In genomic region chr9:116275418-116276295, GRCh38 we compare ENCODE assay signal across 21 cellular contexts.
A peak's percentile ranks its signal among the peaks of the same experiment; 100 is the strongest.
DNase-seq lines count a peak whose midpoint lies in the region; FAIRE-seq and TF ChIP-seq lines count a peak whose summit lies in the region.
"Had no signal": no experiment of that assay in that cellular context is flagged by ENCODE, and none has a peak within 500 bp of the region (broad histone marks: within the 10 kb centered on the region; RNA-seq: fewer than 3 reads in every experiment).

No MANE protein-coding gene starts in this region.

- peak; percentile 5 for FAIRE-seq in astrocyte (lab: Jason Lieb, UNC)

- H3K9me3 ChIP-seq in astrocyte (ENCODE audit: insufficient read depth, low read depth, low read length) = no peaks in the 10 kb centered on the region
- H3K9me3 ChIP-seq: Caco-2, MG63, ovary had no signal

- H3K27me3 Mint-ChIP-seq in HFFc6 (ENCODE audit: insufficient read depth) = no peaks in the 10 kb centered on the region
- H3K27me3 Mint-ChIP-seq in astrocyte (ENCODE audit: low read depth, unreplicated experiment) = no peaks in the 10 kb centered on the region

- peak overlapping the region; percentile 54 for H3K4me2 ChIP-seq in astrocyte (ENCODE audit: low read length)

- peaks cover 34% of the 10 kb centered on the region for H3K4me1 Mint-ChIP-seq in HFFc6 (ENCODE audit: low read depth)
- H3K4me1 Mint-ChIP-seq in astrocyte (ENCODE audit: low read depth, unreplicated experiment) = peaks cover 88% of the 10 kb centered on the region
- H3K4me1 Mint-ChIP-seq: activated naive CD4-positive, alpha-beta T cell treated with anti-CD3 and anti-CD28 coated beads, Interleukin-2, amount 10 ng/mL, durations not matched to agents 7 days and 5 days had no signal

- H3K4me3 ChIP-seq in astrocyte (ENCODE audit: insufficient read depth, low read depth, low read length) = no peak overlapping the region
- H3K4me3 ChIP-seq: cardiac muscle cell, MG63, ovary had no signal

- no peaks in the 10 kb centered on the region for H3K36me3 ChIP-seq in astrocyte (ENCODE audit: insufficient read depth, low read length)
- H3K36me3 ChIP-seq: cardiac muscle cell, MG63, ovary had no signal

- no peak overlapping the region for H2AFZ ChIP-seq in astrocyte (ENCODE audit: low read depth, low read length)

- H3K4me3 Mint-ChIP-seq in HFFc6 (no peak overlapping the region), astrocyte (ENCODE audit: unreplicated experiment) (no peak overlapping the region)
- H3K4me3 Mint-ChIP-seq: activated naive CD4-positive, alpha-beta T cell treated with anti-CD3 and anti-CD28 coated beads, Interleukin-2, amount 10 ng/mL, durations not matched to agents 7 days and 5 days; T-helper 1 cell treated with Interleukin-12 subunit alpha and Interleukin-12 subunit beta and Interleukin-4 antibody, amounts not matched to agents 30 μg/mL and 1 μg/mL, for 36 hours had no signal

- H4K20me1 ChIP-seq in astrocyte (ENCODE audit: insufficient read depth, low read length) = no peaks in the 10 kb centered on the region

- H3K27ac ChIP-seq in astrocyte (ENCODE audit: low read depth, low read length) (peak overlapping the region; percentile 82), substantia nigra (ENCODE audit: low read depth, low read length, poor library complexity, severe bottlenecking) (no peak overlapping the region)
- H3K27ac ChIP-seq: cardiac muscle cell, ovary had no signal

- peaks cover 73% of the 10 kb centered on the region for H3K4me1 ChIP-seq in astrocyte (ENCODE audit: insufficient read depth, low read length)
- H3K4me1 ChIP-seq: Caco-2 had no signal

- peak; percentile 29 for DNase-seq in A172 (ENCODE audit: low spot score)
- peak; percentile 6 for DNase-seq in HFFc6
- peak; percentile 83 for DNase-seq in astrocyte (ENCODE audit: low read depth)
- peak; percentile 43 for DNase-seq in kidney glomerular epithelial cell (lab: John Stamatoyannopoulos, UW)
- no peak for DNase-seq in DMS 273 (lab: John Stamatoyannopoulos, UW; ENCODE audit: unreplicated experiment)
- no peak for DNase-seq in activated CD4-positive, alpha-beta T cell treated with anti-CD3 and anti-CD28 coated beads, Interleukin-2, amount 50 U/mL, for 48 hours
- no peak for DNase-seq in substantia nigra (lab: John Stamatoyannopoulos, UW)
- DNase-seq in putamen (ENCODE audit: low spot score) = no peak
- DNase-seq: activated CD4-positive, alpha-beta T cell treated with anti-CD3 and anti-CD28 coated beads for 1 hour; activated CD8-positive, alpha-beta memory T cell treated with anti-CD3 and anti-CD28 coated beads, Interleukin-2, amount 50 U/mL, for 48 hours; activated naive CD4-positive, alpha-beta T cell treated with anti-CD3 and anti-CD28 coated beads, Interleukin-2, amount 10 ng/mL, durations not matched to agents 7 days and 5 days; Caco-2; effector memory CD4-positive, alpha-beta T cell; foreskin melanocyte; MG63; NCI-H2029 treated with DMSO at 0.1 percent for 48 hours; NCI-H748 treated with DMSO at 0.1 percent for 48 hours; ovary; stimulated activated CD4-positive, alpha-beta T cell treated with anti-CD3 and anti-CD28 coated beads, Interleukin-12 subunit alpha, Interleukin-12 subunit beta, amount 100 ng/mL, for 4 hours had no signal

- no peak overlapping the region for H3K27ac Mint-ChIP-seq in HFFc6
- H3K27ac Mint-ChIP-seq in astrocyte (ENCODE audit: unreplicated experiment) = peak overlapping the region; percentile 92
- H3K27ac Mint-ChIP-seq: activated naive CD4-positive, alpha-beta T cell treated with anti-CD3 and anti-CD28 coated beads, Interleukin-2, amount 10 ng/mL, durations not matched to agents 7 days and 5 days; T-helper 1 cell treated with Interleukin-12 subunit alpha and Interleukin-12 subunit beta and Interleukin-4 antibody, amounts not matched to agents 30 μg/mL and 1 μg/mL, for 36 hours had no signal

- TF ChIP-seq CTCF in HFFc6 (IDR thresholded peaks at IDR 0.05) (no peak), astrocyte (IDR thresholded peaks at IDR 0.05; ENCODE audit: insufficient read depth, low read depth, low read length) (no peak)

- H3K27me3 ChIP-seq in astrocyte (ENCODE audit: insufficient read depth, low read length) = no peaks in the 10 kb centered on the region
- H3K27me3 ChIP-seq: MG63, ovary had no signal

- H3K9me3 Mint-ChIP-seq in HFFc6 = no peaks in the 10 kb centered on the region
- peaks cover 2% of the 10 kb centered on the region for H3K9me3 Mint-ChIP-seq in astrocyte (ENCODE audit: unreplicated experiment)
- H3K9me3 Mint-ChIP-seq: activated naive CD4-positive, alpha-beta T cell treated with anti-CD3 and anti-CD28 coated beads, Interleukin-2, amount 10 ng/mL, durations not matched to agents 7 days and 5 days; T-helper 1 cell treated with Interleukin-12 subunit alpha and Interleukin-12 subunit beta and Interleukin-4 antibody, amounts not matched to agents 30 μg/mL and 1 μg/mL, for 36 hours had no signal

- no peaks in the 10 kb centered on the region for H3K79me2 ChIP-seq in astrocyte (ENCODE audit: insufficient read depth, low read length)

- H3K36me3 Mint-ChIP-seq in HFFc6 (ENCODE audit: low read depth) (peaks cover 32% of the 10 kb centered on the region), astrocyte (ENCODE audit: low read depth, unreplicated experiment) (peaks cover 21% of the 10 kb centered on the region)
- H3K36me3 Mint-ChIP-seq: activated naive CD4-positive, alpha-beta T cell treated with anti-CD3 and anti-CD28 coated beads, Interleukin-2, amount 10 ng/mL, durations not matched to agents 7 days and 5 days had no signal

- peak overlapping the region; percentile 77 for H3K9ac ChIP-seq in astrocyte (ENCODE audit: low read length)

Comparison
In these comparisons a context has a peak if more than half of its experiments do, and no peak if none do; other contexts are left out.
1. DNase-seq: peak in A172 (single experiment), HFFc6 (single experiment), astrocyte (single experiment) and kidney glomerular epithelial cell (single experiment); none in DMS 273 (single experiment), activated CD4-positive, alpha-beta T cell treated with anti-CD3 and anti-CD28 coated beads, Interleukin-2, amount 50 U/mL, for 48 hours (0 of 2), substantia nigra (0 of 49) and putamen (single experiment).